ENCODE assay signal across 2 cellular contexts in the genomic region with DNA sequence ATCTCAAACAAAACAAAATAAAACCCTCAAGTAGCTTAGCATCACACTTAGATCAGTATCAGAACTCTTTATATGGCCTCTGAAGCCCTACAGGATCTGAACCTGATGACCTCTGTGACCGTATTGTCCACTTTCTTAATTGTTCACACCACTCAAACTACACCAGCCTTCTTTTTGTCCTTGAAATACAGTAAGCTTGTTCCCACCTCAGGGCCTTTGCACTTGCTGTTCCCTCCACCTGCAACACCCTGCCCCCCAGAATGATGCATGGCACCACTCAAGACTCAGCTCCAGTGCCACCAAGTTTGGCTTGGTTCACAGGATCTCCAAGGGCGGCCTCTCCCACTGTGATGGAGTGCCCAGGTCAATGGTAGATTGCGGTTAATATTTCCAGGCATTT.
A peak's percentile ranks its signal among the peaks of the same experiment; 100 is the strongest.
TF ChIP-seq lines count a peak whose summit lies in the region.

No MANE protein-coding gene starts in this region.

TF ChIP-seq in HEK293, 187 proteins besides CTCF, POLR2A, EP300 and RAD21:
- TF ChIP-seq ZNF623 (tag by site-specific recombination; IDR thresholded peaks at IDR 0.05): peak; percentile 90
- TF ChIP-seq ZNF239 (tag by site-specific recombination; IDR thresholded peaks at IDR 0.05): no peak
- no peak for TF ChIP-seq ZNF514 (tag by site-specific recombination; IDR thresholded peaks at IDR 0.05)

TF ChIP-seq in K562, 482 proteins besides CTCF, POLR2A, EP300 and RAD21:
- no peak for TF ChIP-seq SREBF1 (IDR thresholded peaks at IDR 0.05; ENCODE audit: borderline replicate concordance, low read depth, low read length)
- no peak for TF ChIP-seq ZNF175 (CRISPR knock-in tag; IDR thresholded peaks at IDR 0.05; ENCODE audit: low read depth)
- no peak for TF ChIP-seq ZNF311 (CRISPR knock-in tag; IDR thresholded peaks at IDR 0.05)
- peak; percentile 76 for TF ChIP-seq RBM25 (IDR thresholded peaks at IDR 0.05; ENCODE audit: low read depth, low read length, severe bottlenecking)
